Comparison of ENCODE assay signal across 8 cellular contexts in the genomic region with DNA sequence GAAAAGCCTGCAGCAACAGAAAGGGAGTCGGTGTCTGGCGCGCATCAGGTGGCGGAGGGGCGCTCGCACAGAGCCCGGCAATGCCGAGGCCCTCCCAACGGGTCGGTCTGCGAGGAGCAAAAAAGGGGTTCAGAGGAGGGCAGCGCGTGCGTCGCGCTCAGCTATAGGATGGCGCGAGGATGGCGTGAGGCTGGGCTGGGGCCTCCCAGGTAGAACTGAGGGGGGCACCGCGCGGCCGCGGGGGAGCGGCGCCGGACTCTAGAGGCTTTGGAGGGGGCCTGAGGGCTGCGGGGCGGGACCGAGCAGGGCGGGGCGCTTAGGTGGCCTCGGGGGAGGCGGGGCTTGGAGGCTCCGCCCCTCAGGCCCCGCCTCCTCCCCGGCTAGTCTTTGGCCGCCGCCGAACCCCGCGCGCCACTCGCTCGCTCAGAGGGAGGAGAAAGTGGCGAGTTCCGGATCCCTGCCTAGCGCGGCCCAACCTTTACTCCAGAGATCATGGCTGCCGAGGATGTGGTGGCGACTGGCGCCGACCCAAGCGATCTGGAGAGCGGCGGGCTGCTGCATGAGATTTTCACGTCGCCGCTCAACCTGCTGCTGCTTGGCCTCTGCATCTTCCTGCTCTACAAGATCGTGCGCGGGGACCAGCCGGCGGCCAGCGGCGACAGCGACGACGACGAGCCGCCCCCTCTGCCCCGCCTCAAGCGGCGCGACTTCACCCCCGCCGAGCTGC. TPM values are rescaled to one million over a fixed set of nuclear protein-coding genes. Genes with fewer than 3 reads are reported as not detected.
DNase-seq lines count a peak whose midpoint lies in the region; ATAC-seq and TF ChIP-seq lines count a peak whose summit lies in the region.

A gene (plus strand): TSS at position 414 of the 727 bp plus-strand sequence. CDS start 79 bp downstream, at position 493.

- peaks cover 22% of the 10 kb centered on the region for H3K36me3 Mint-ChIP-seq in activated CD8-positive, alpha-beta T cell treated with anti-CD3 and anti-CD28 coated beads for 36 hours (ENCODE audit: low read depth)

- POLR2A ChIA-PET in activated CD8-positive, alpha-beta T cell treated with anti-CD3 and anti-CD28 coated beads for 36 hours (lab: Charles Lee) = interaction anchor here (0.7 kb wide), 1 partner anchor 902 kb away, joined by 4 read pairs; no protein-coding TSS in a partner anchor

- peak within 1 kb of the TSS; percentile 75 for H3K27ac Mint-ChIP-seq in activated CD8-positive, alpha-beta T cell treated with anti-CD3 and anti-CD28 coated beads for 36 hours

- H3K4me1 ChIP-seq in BLaER1 (peaks cover 16% of the 10 kb centered on the region), ectodermal cell (ENCODE audit: control insufficient read depth, insufficient read depth, low read length) (peaks cover 7% of the 10 kb centered on the region), lower lobe of right lung (peaks cover 11% of the 10 kb centered on the region)

- H3K27me3 Mint-ChIP-seq in activated CD8-positive, alpha-beta T cell treated with anti-CD3 and anti-CD28 coated beads for 36 hours = peaks cover 3% of the 10 kb centered on the region

- peaks cover 15% of the 10 kb centered on the region for H4K20me1 ChIP-seq in BLaER1

- CTCF ChIA-PET in activated CD8-positive, alpha-beta T cell treated with anti-CD3 and anti-CD28 coated beads for 36 hours (lab: Charles Lee) = no interaction called here

- TF ChIP-seq CTCF in activated CD8-positive, alpha-beta T cell treated with anti-CD3 and anti-CD28 coated beads for 36 hours (IDR thresholded peaks at IDR 0.05) = no peak
- TF ChIP-seq CTCF in lower lobe of right lung (IDR thresholded peaks at IDR 0.05) = no peak

- peak within 1 kb of the TSS; percentile 80 for H3K4me3 ChIP-seq in BLaER1
- H3K4me3 ChIP-seq in ectodermal cell (ENCODE audit: insufficient read depth, low read depth, low read length) = peak within 1 kb of the TSS; percentile 60
- H3K4me3 ChIP-seq in lower lobe of right lung = peak within 1 kb of the TSS; percentile 70

- H3K9me3 ChIP-seq in BLaER1 = peaks cover 9% of the 10 kb centered on the region; the same call in 1 of the 2 replicates
- no peaks in the 10 kb centered on the region for H3K9me3 ChIP-seq in ectodermal cell (ENCODE audit: control insufficient read depth, low read length)
- no peaks in the 10 kb centered on the region for H3K9me3 ChIP-seq in lower lobe of right lung

- WGBS in ectodermal cell, 2 experiments = 0 to 1% methylated on average over 77 of the region's 77 CpGs

- peak within 1 kb of the TSS; percentile 90 for H3K4me3 Mint-ChIP-seq in activated CD8-positive, alpha-beta T cell treated with anti-CD3 and anti-CD28 coated beads for 36 hours

- peak; percentile 66 for DNase-seq in GM19238 (ENCODE audit: insufficient read length, low spot score)
- DNase-seq in NCI-H774 (lab: John Stamatoyannopoulos, UW) = peak; percentile 83
- DNase-seq in activated CD8-positive, alpha-beta T cell treated with anti-CD3 and anti-CD28 coated beads for 36 hours = peak; percentile 79
- peak; percentile 84 for DNase-seq in lower lobe of right lung
- peak; percentile 46 to 66 (median 54) for DNase-seq in stimulated activated CD4-positive, alpha-beta T cell treated with anti-CD3 and anti-CD28 coated beads, TNF-alpha, amount 100 ng/mL, for 24 hours (ENCODE audit: low read depth in 3 of 3)

- 0 out of 2 replicates have a peak, but pooled peaks cover 8% of the 10 kb centered on the region for H3K36me3 ChIP-seq in BLaER1
- no peaks in the 10 kb centered on the region for H3K36me3 ChIP-seq in ectodermal cell (ENCODE audit: control insufficient read depth, insufficient read depth, low read length)
- H3K36me3 ChIP-seq in lower lobe of right lung = no peaks in the 10 kb centered on the region

- peak within 1 kb of the TSS; percentile 85 for H3K4me2 ChIP-seq in BLaER1

- H3K4me1 Mint-ChIP-seq in activated CD8-positive, alpha-beta T cell treated with anti-CD3 and anti-CD28 coated beads for 36 hours (ENCODE audit: low read depth) = peaks cover 27% of the 10 kb centered on the region

- peak; percentile 91 for ATAC-seq in HG03439 (IDR thresholded peaks at IDR 0.05; ENCODE audit: unreplicated experiment)
- ATAC-seq in activated CD8-positive, alpha-beta T cell treated with anti-CD3 and anti-CD28 coated beads for 36 hours = peak; percentile 97
- peak; percentile 97 to 99 for ATAC-seq in lower lobe of right lung

- intact Hi-C loops in activated CD8-positive, alpha-beta T cell treated with anti-CD3 and anti-CD28 coated beads for 36 hours (cut with micrococcal nuclease) = no loop called here
- intact Hi-C loops in lower lobe of right lung (cut with DNase I) = no loop called here

- H3K27ac ChIP-seq in BLaER1 (peak within 1 kb of the TSS; percentile 81), ectodermal cell (ENCODE audit: insufficient read depth, low read depth, low read length, poor library complexity, severe bottlenecking) (peak within 1 kb of the TSS; percentile 44), lower lobe of right lung (peak within 1 kb of the TSS; percentile 86)

- H3K9me3 Mint-ChIP-seq in activated CD8-positive, alpha-beta T cell treated with anti-CD3 and anti-CD28 coated beads for 36 hours = no peaks in the 10 kb centered on the region

- H3K9ac ChIP-seq in BLaER1 = peak within 1 kb of the TSS; percentile 85

- H3K27me3 ChIP-seq in BLaER1 (no peaks in the 10 kb centered on the region), ectodermal cell (ENCODE audit: control insufficient read depth, insufficient read depth, low read length, poor library complexity, severe bottlenecking) (no peaks in the 10 kb centered on the region), lower lobe of right lung (ENCODE audit: low read depth) (no peaks in the 10 kb centered on the region)

RNA-seq across cellular contexts. Expression of the gene that starts here (rescaled TPM):
- 10 to 100 TPM; 36.8 to 37.1 TPM for total RNA-seq in activated CD8-positive, alpha-beta T cell treated with anti-CD3 and anti-CD28 coated beads for 36 hours
- 178 TPM for polyA plus RNA-seq in ectodermal cell (2013, experiment 1 of 4)
- 179 TPM for polyA plus RNA-seq in ectodermal cell (2013, experiment 2 of 4)
- 175 TPM for polyA plus RNA-seq in ectodermal cell (2013, experiment 3 of 4)
- 176 TPM for polyA plus RNA-seq in ectodermal cell (2013, experiment 4 of 4)
- 71.6 TPM for total RNA-seq in lower lobe of right lung

Comparison
In these comparisons a context has a peak if more than half of its experiments do, and no peak if none do; other contexts are left out.
1. Peak in every context shown above with its lines: DNase-seq, ATAC-seq, H3K4me3 ChIP-seq and H3K27ac ChIP-seq.